Comparison of ENCODE assay signal across 18 cellular contexts in the genomic region with DNA sequence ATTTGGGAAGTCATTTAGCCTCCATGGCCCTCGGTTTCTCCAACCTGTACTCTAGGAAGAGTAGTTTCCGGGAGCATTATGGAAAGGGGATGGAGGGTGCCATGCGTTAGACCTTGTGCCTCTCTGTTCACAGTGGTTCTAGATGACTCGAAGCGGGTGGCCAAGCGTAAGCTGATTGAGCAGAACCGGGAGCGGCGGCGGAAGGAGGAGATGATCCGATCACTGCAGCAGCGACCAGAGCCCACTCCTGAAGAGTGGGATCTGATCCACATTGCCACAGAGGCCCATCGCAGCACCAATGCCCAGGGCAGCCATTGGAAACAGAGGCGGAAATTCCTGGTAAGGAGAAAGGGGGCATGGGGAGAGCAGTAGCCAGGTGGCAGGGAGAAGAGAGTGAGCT. TPM values are rescaled to one million over a fixed set of nuclear protein-coding genes. Genes with fewer than 3 reads are reported as not detected.
A peak's percentile ranks its signal among the peaks of the same experiment; 100 is the strongest.
DNase-seq lines count a peak whose midpoint lies in the region; ATAC-seq and TF ChIP-seq lines count a peak whose summit lies in the region.
"Had no signal": no experiment of that assay in that cellular context is flagged by ENCODE, and none has a peak within 500 bp of the region (broad histone marks: within the 10 kb centered on the region; RNA-seq: fewer than 3 reads in every experiment).

No MANE protein-coding gene starts in this region.

- peaks cover 2% of the 10 kb centered on the region for H3K4me1 Mint-ChIP-seq in activated CD4-positive, alpha-beta T cell treated with anti-CD3 and anti-CD28 coated beads for 36 hours
- H3K4me1 Mint-ChIP-seq in chondrocyte (ENCODE audit: low read depth) = no peaks in the 10 kb centered on the region
- peaks cover 13% of the 10 kb centered on the region for H3K4me1 Mint-ChIP-seq in stimulated activated effector memory CD8-positive, alpha-beta T cell treated with anti-CD3 and anti-CD28 coated beads, Interleukin-12 subunit alpha, Interleukin-12 subunit beta, amount 100 ng/mL, for 72 hours
- H3K4me1 Mint-ChIP-seq: CD14-positive monocyte had no signal

- peaks cover 5% of the 10 kb centered on the region for H3K4me1 ChIP-seq in psoas muscle

- ATAC-seq in activated CD4-positive, alpha-beta T cell treated with anti-CD3 and anti-CD28 coated beads for 36 hours = no peak
- no peak for ATAC-seq in psoas muscle
- ATAC-seq in stimulated activated effector memory CD8-positive, alpha-beta T cell treated with anti-CD3 and anti-CD28 coated beads, Interleukin-12 subunit alpha, Interleukin-12 subunit beta, amount 100 ng/mL, for 72 hours = no peak
- ATAC-seq: CD8-positive, alpha-beta T cell; GM12878; HCT116 had no signal

- H3K9me3 ChIP-seq in psoas muscle = no peaks in the 10 kb centered on the region

- WGBS in psoas muscle, 3 donors = 90 to 95% (median 93%) methylated on average over 14 of the region's 14 CpGs

- no peak for TF ChIP-seq CTCF in chondrocyte (IDR thresholded peaks at IDR 0.05)
- TF ChIP-seq CTCF in psoas muscle (IDR thresholded peaks at IDR 0.05) = no peak

- peaks cover 11% of the 10 kb centered on the region for H3K36me3 Mint-ChIP-seq in activated CD4-positive, alpha-beta T cell treated with anti-CD3 and anti-CD28 coated beads for 36 hours (ENCODE audit: low read depth)
- peaks cover 22% of the 10 kb centered on the region for H3K36me3 Mint-ChIP-seq in chondrocyte (ENCODE audit: low read depth)
- H3K36me3 Mint-ChIP-seq in stimulated activated effector memory CD8-positive, alpha-beta T cell treated with anti-CD3 and anti-CD28 coated beads, Interleukin-12 subunit alpha, Interleukin-12 subunit beta, amount 100 ng/mL, for 72 hours = peaks cover 58% of the 10 kb centered on the region

- H3K27me3 Mint-ChIP-seq in activated CD4-positive, alpha-beta T cell treated with anti-CD3 and anti-CD28 coated beads for 36 hours = no peaks in the 10 kb centered on the region
- H3K27me3 Mint-ChIP-seq in chondrocyte (ENCODE audit: low read depth) = no peaks in the 10 kb centered on the region

- CTCF ChIA-PET in activated CD4-positive, alpha-beta T cell treated with anti-CD3 and anti-CD28 coated beads for 36 hours (lab: Charles Lee) = interaction anchor here (0.5 to 2.6 kb wide), 6 partner anchors 9 to 57 kb away, joined by 3 to 31 read pairs (median 3); partner anchors contain the start of gene MED24

- H3K27me3 ChIP-seq in psoas muscle (ENCODE audit: insufficient read depth in 3 of 3, low read length in 2 of 3) = no peaks in the 10 kb centered on the region

- no peaks in the 10 kb centered on the region for H3K9me3 Mint-ChIP-seq in activated CD4-positive, alpha-beta T cell treated with anti-CD3 and anti-CD28 coated beads for 36 hours (ENCODE audit: low read depth)
- no peaks in the 10 kb centered on the region for H3K9me3 Mint-ChIP-seq in chondrocyte (ENCODE audit: low read depth)
- no peaks in the 10 kb centered on the region for H3K9me3 Mint-ChIP-seq in stimulated activated effector memory CD8-positive, alpha-beta T cell treated with anti-CD3 and anti-CD28 coated beads, Interleukin-12 subunit alpha, Interleukin-12 subunit beta, amount 100 ng/mL, for 72 hours
- H3K9me3 Mint-ChIP-seq: CD8-positive, alpha-beta T cell had no signal

- H3K27ac Mint-ChIP-seq in activated CD4-positive, alpha-beta T cell treated with anti-CD3 and anti-CD28 coated beads for 36 hours = peak overlapping the region; percentile 38
- no peak overlapping the region for H3K27ac Mint-ChIP-seq in chondrocyte (ENCODE audit: unreplicated experiment)
- peak overlapping the region; percentile 46 for H3K27ac Mint-ChIP-seq in stimulated activated effector memory CD8-positive, alpha-beta T cell treated with anti-CD3 and anti-CD28 coated beads, Interleukin-12 subunit alpha, Interleukin-12 subunit beta, amount 100 ng/mL, for 72 hours
- H3K27ac Mint-ChIP-seq: CD8-positive, alpha-beta T cell had no signal

- POLR2A ChIA-PET in activated CD4-positive, alpha-beta T cell treated with anti-CD3 and anti-CD28 coated beads for 36 hours (lab: Charles Lee) = no interaction called here

- intact Hi-C loops in activated CD4-positive, alpha-beta T cell treated with anti-CD3 and anti-CD28 coated beads for 36 hours (cut with DNase I, micrococcal nuclease) = no loop called here
- intact Hi-C loops in psoas muscle (cut with DNase I) = no loop called here

- H3K4me3 Mint-ChIP-seq in activated CD4-positive, alpha-beta T cell treated with anti-CD3 and anti-CD28 coated beads for 36 hours = no peak overlapping the region
- no peak overlapping the region for H3K4me3 Mint-ChIP-seq in chondrocyte (ENCODE audit: unreplicated experiment)
- H3K4me3 Mint-ChIP-seq in stimulated activated effector memory CD8-positive, alpha-beta T cell treated with anti-CD3 and anti-CD28 coated beads, Interleukin-12 subunit alpha, Interleukin-12 subunit beta, amount 100 ng/mL, for 72 hours = no peak overlapping the region
- H3K4me3 Mint-ChIP-seq: CD14-positive monocyte; CD8-positive, alpha-beta T cell had no signal

- H3K36me3 ChIP-seq in psoas muscle (ENCODE audit: insufficient read depth in 1 of 2, low read depth in 1 of 2) = peaks cover 3 to 89% of the 10 kb centered on the region in 2 donors

- no peak overlapping the region for H3K4me3 ChIP-seq in psoas muscle
- H3K4me3 ChIP-seq: GM12878, GM23248 had no signal

- H3K27ac ChIP-seq in psoas muscle = peak overlapping the region; percentile 16
- H3K27ac ChIP-seq: 22Rv1, GM23248, HL-60 had no signal

- DNase-seq in activated CD4-positive, alpha-beta T cell treated with anti-CD3 and anti-CD28 coated beads for 36 hours = no peak
- DNase-seq in activated CD4-positive, alpha-beta T cell treated with anti-CD3 and anti-CD28 coated beads, Interleukin-2, amount 50 U/mL, for 4 hours = no peak
- DNase-seq in chondrocyte (ENCODE audit: low spot score) = peak; percentile 88
- DNase-seq in psoas muscle = no peak
- DNase-seq in stimulated activated effector memory CD8-positive, alpha-beta T cell treated with anti-CD3 and anti-CD28 coated beads, Interleukin-12 subunit alpha, Interleukin-12 subunit beta, amount 100 ng/mL, for 72 hours (ENCODE audit: low spot score in 2 of 2) = no peak
- no peak for DNase-seq in COLO668 (lab: John Stamatoyannopoulos, UW; ENCODE audit: unreplicated experiment)
- DNase-seq in DMS114 treated with DMSO at 0.1 percent for 48 hours (lab: John Stamatoyannopoulos, UW; ENCODE audit: unreplicated experiment) = no peak
- no peak for DNase-seq in NCI-H2029 (lab: John Stamatoyannopoulos, UW)
- DNase-seq: Calu3; CD8-positive, alpha-beta T cell; DMS 273 treated with DMSO at 0.1 percent for 48 hours; DMS79; GM23248 had no signal

RNA-seq across cellular contexts. Expression of gene NR1D1, which starts 15.9 kb away (rescaled TPM):
- total RNA-seq in activated CD4-positive, alpha-beta T cell treated with anti-CD3 and anti-CD28 coated beads for 36 hours = 1 to 10 TPM; 5.2 to 5.4 TPM
- total RNA-seq in chondrocyte = 5.9 to 7.9 TPM (median 6.6 TPM) in 3 replicates
- 10 to 100 TPM; 29.4 to 88.7 (median 51.0) TPM for total RNA-seq in psoas muscle
- polyA plus RNA-seq in psoas muscle = 10 to 100 TPM; 21.4 to 41.6 (median 24.4) TPM

RNA-seq across cellular contexts. Expression of gene THRA, which starts 21.7 kb away (rescaled TPM):
- 10 to 100 TPM; 12.9 to 13.1 TPM for total RNA-seq in activated CD4-positive, alpha-beta T cell treated with anti-CD3 and anti-CD28 coated beads for 36 hours
- 31.9 to 46.6 TPM (median 34.7 TPM) in 3 replicates for total RNA-seq in chondrocyte
- total RNA-seq in psoas muscle = 10 to 100 TPM; 39.5 to 55.1 (median 42.9) TPM
- 10 to 100 TPM in 2 of 3 donors, 1 to 10 TPM in 1; 9.5 to 60.0 (median 29.0) TPM for polyA plus RNA-seq in psoas muscle

RNA-seq across cellular contexts. Expression of gene MED24, which starts 30.3 kb away (rescaled TPM):
- total RNA-seq in activated CD4-positive, alpha-beta T cell treated with anti-CD3 and anti-CD28 coated beads for 36 hours = 100 to 1,000 TPM in 1 of 2 experiments, 10 to 100 TPM in 1; 97.4 to 110 TPM
- total RNA-seq in chondrocyte = 54.4 to 94.3 TPM (median 57.7 TPM) in 3 replicates
- total RNA-seq in psoas muscle = 100 to 1,000 TPM in 2 of 4 donors, 10 to 100 TPM in 2; 56.3 to 120 (median 87.9) TPM
- 100 to 1,000 TPM in 1 of 3 donors, 10 to 100 TPM in 2; 51.1 to 115 (median 55.9) TPM for polyA plus RNA-seq in psoas muscle

RNA-seq across cellular contexts. Expression of gene MSL1, which starts 37.3 kb away (rescaled TPM):
- 10 to 100 TPM; 81.7 to 89.6 TPM for total RNA-seq in activated CD4-positive, alpha-beta T cell treated with anti-CD3 and anti-CD28 coated beads for 36 hours
- total RNA-seq in chondrocyte = 86.8 to 103 TPM (median 96.2 TPM) in 3 replicates
- 10 to 100 TPM; 63.3 to 75.6 (median 69.0) TPM for total RNA-seq in psoas muscle
- polyA plus RNA-seq in psoas muscle = 10 to 100 TPM; 48.6 to 84.7 (median 56.4) TPM

RNA-seq across cellular contexts. Expression of gene CASC3, which starts 55.9 kb away (rescaled TPM):
- 100 to 1,000 TPM in 1 of 2 experiments, 10 to 100 TPM in 1; 88.3 to 104 TPM for total RNA-seq in activated CD4-positive, alpha-beta T cell treated with anti-CD3 and anti-CD28 coated beads for 36 hours
- total RNA-seq in chondrocyte (70.2 to 78.3 TPM (median 70.6 TPM) in 3 replicates), psoas muscle (10 to 100 TPM; 43.9 to 76.7 (median 57.1) TPM)
- 10 to 100 TPM; 34.5 to 53.6 (median 38.6) TPM for polyA plus RNA-seq in psoas muscle
